9 cellular contexts compared by ENCODE assay signal in the genomic region with DNA sequence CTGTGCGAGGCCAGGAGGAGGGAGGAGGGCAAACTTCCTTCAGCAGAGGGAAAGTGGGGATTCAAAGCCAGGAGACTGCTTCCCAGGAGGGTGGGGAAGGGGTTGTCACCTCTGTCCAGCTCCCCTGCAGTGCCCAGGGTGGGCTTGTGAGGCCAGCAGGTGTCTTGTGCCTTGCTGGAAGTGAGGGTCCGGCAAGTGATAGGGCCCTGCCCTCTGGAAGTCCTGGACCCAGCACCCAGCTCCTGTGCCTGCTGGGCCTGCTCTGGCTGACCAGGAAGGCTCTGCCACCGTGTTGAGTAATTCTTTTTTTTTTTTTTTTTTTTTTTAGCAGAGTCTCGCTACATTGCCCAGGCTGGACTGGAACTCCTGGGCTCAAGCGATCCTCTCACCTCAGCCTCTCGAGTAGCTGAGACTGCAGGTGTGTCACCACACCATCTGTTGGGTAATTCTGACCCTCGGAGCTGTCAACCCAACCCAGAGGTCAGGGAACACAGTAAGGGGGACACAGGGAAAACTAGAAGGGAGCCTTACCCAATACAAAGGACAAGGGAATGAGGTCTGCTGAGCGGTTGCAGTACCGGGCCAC. TPM values are rescaled to one million over a fixed set of nuclear protein-coding genes. Genes with fewer than 3 reads are reported as not detected.
DNase-seq lines count a peak whose midpoint lies in the region; ATAC-seq lines count a peak whose summit lies in the region.
"Had no signal": no experiment of that assay in that cellular context is flagged by ENCODE, and none has a peak within 500 bp of the region (broad histone marks: within the 10 kb centered on the region; RNA-seq: fewer than 3 reads in every experiment).

No MANE protein-coding gene starts in this region.

- H3K36me3 Mint-ChIP-seq in activated T-helper 17 cell treated with anti-CD3 and anti-CD28 coated beads, Interleukin-2, amount 50 U/mL, for 72 hours (ENCODE audit: low read depth): peaks cover 9% of the 10 kb centered on the region

- no peaks in the 10 kb centered on the region for H3K9me3 Mint-ChIP-seq in activated T-helper 17 cell treated with anti-CD3 and anti-CD28 coated beads, Interleukin-2, amount 50 U/mL, for 72 hours

- peak; percentile 64 for DNase-seq in activated CD8-positive, alpha-beta memory T cell treated with anti-CD3 and anti-CD28 coated beads for 24 hours
- DNase-seq in activated CD8-positive, alpha-beta memory T cell treated with anti-CD3 and anti-CD28 coated beads, Interleukin-2, amount 50 U/mL, for 48 hours: no peak
- DNase-seq in islet precursor cell: peak; percentile 46
- DNase-seq in NCI-H128 (lab: John Stamatoyannopoulos, UW; ENCODE audit: unreplicated experiment): no peak
- no peak for DNase-seq in HUDEP-2 (lab: John Stamatoyannopoulos, UW; ENCODE audit: unreplicated experiment in 76 of 76)

- no peaks in the 10 kb centered on the region for H3K27me3 Mint-ChIP-seq in activated T-helper 17 cell treated with anti-CD3 and anti-CD28 coated beads, Interleukin-2, amount 50 U/mL, for 72 hours

- H3K27ac Mint-ChIP-seq in activated T-helper 17 cell treated with anti-CD3 and anti-CD28 coated beads, Interleukin-2, amount 50 U/mL, for 72 hours: peak overlapping the region; percentile 84

- peaks cover 24% of the 10 kb centered on the region for H3K4me1 Mint-ChIP-seq in activated T-helper 17 cell treated with anti-CD3 and anti-CD28 coated beads, Interleukin-2, amount 50 U/mL, for 72 hours

- no peak for ATAC-seq in activated T-helper 17 cell treated with anti-CD3 and anti-CD28 coated beads, Interleukin-2, amount 50 U/mL, for 72 hours (replicated peaks)
- ATAC-seq in HG02798 (IDR thresholded peaks at IDR 0.05; ENCODE audit: poor library complexity, unreplicated experiment): no peak

- H3K4me3 Mint-ChIP-seq in activated T-helper 17 cell treated with anti-CD3 and anti-CD28 coated beads, Interleukin-2, amount 50 U/mL, for 72 hours: peak overlapping the region; percentile 79

- H3K27ac ChIP-seq in temporal lobe (ENCODE audit: low read depth, low read length): peak overlapping the region; percentile 41

RNA-seq across cellular contexts. Expression of a gene that starts 1.0 kb away (rescaled TPM):
- 1 to 10 TPM in 1 of 2 donors, under 1 TPM in 1; 0.97 to 2.0 TPM for total RNA-seq in activated T-helper 17 cell treated with anti-CD3 and anti-CD28 coated beads, Interleukin-2, amount 50 U/mL, for 72 hours
- total RNA-seq in temporal lobe: 0.49 TPM
- total RNA-seq: NCI-H460 had no signal

RNA-seq across cellular contexts. Expression of a gene that starts 11.6 kb away (rescaled TPM):
- 1,000 to 10,000 TPM; 2,475 to 3,183 TPM for total RNA-seq in activated T-helper 17 cell treated with anti-CD3 and anti-CD28 coated beads, Interleukin-2, amount 50 U/mL, for 72 hours
- 1,009 TPM for total RNA-seq in temporal lobe

RNA-seq across cellular contexts. Expression of a gene that starts 13.2 kb away (rescaled TPM):
- 10 to 100 TPM; 58.7 to 92.0 TPM for total RNA-seq in activated T-helper 17 cell treated with anti-CD3 and anti-CD28 coated beads, Interleukin-2, amount 50 U/mL, for 72 hours
- total RNA-seq in temporal lobe: 9.1 TPM

RNA-seq across cellular contexts. Expression of a gene that starts 20.2 kb away (rescaled TPM):
- 1 to 10 TPM in 1 of 2 donors, under 1 TPM in 1; 0.56 to 1.2 TPM for total RNA-seq in activated T-helper 17 cell treated with anti-CD3 and anti-CD28 coated beads, Interleukin-2, amount 50 U/mL, for 72 hours
- total RNA-seq in temporal lobe: not detected

RNA-seq across cellular contexts. Expression of a gene that starts 21.4 kb away (rescaled TPM):
- 10 to 100 TPM; 15.9 to 62.7 TPM for total RNA-seq in activated T-helper 17 cell treated with anti-CD3 and anti-CD28 coated beads, Interleukin-2, amount 50 U/mL, for 72 hours
- 2.2 TPM for total RNA-seq in temporal lobe

Comparison
In these comparisons a context has a peak if more than half of its experiments do, and no peak if none do; other contexts are left out.
1. DNase-seq: peak in activated CD8-positive, alpha-beta memory T cell treated with anti-CD3 and anti-CD28 coated beads for 24 hours (single experiment) and islet precursor cell (single experiment); none in activated CD8-positive, alpha-beta memory T cell treated with anti-CD3 and anti-CD28 coated beads, Interleukin-2, amount 50 U/mL, for 48 hours (single experiment), NCI-H128 (single experiment) and HUDEP-2 (0 of 76).